ENCODE assay signal across 16 cellular contexts in genomic region chr12:68766646-68767045, GRCh38.
"Had no signal": no experiment of that assay in that cellular context is flagged by ENCODE, and none has a peak within 500 bp of the region (broad histone marks: within the 10 kb centered on the region; RNA-seq: fewer than 3 reads in every experiment).

No MANE protein-coding gene starts in this region.

- DNase-seq: KBM-7, MV-4-11, NCI-H1048, NCI-H1105, NCI-H1417, NCI-H1436 treated with DMSO at 0.1 percent for 48 hours, NCI-H1694, NCI-H187 treated with DMSO at 0.1 percent for 48 hours, NCI-H2029 treated with DMSO at 0.1 percent for 48 hours, NCI-H2171 treated with DMSO at 0.1 percent for 48 hours, NCI-H526, Right ventricle myocardium superior, RPMI8226, SIG-M5 had no signal

- H3K4me3 ChIP-seq: SJSA1, SK-N-MC had no signal

- H3K36me3 ChIP-seq: SJSA1 had no signal

- H3K4me1 ChIP-seq: SJSA1 had no signal

- H3K27ac ChIP-seq: SJSA1, SK-N-MC had no signal
